Comparison of ENCODE assay signal across 1 cellular context in the genomic region with DNA sequence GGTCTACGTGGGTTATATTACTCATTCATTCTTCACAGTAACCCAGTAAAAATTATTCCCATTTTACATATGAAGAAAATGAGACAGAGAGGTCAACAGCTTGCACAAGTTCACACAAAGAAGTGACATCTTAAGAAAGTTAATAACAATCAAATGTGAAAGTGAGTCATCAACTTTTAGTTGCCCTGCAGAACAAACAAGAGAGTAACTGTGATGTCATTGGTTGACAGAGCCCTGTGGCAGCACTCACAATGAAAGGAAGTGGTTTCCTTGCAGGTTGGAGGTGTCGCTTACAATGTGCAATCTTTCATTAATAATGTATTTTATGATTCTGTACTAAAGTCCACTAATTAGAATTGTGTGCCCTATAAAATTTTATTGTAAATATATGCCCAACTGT.
TF ChIP-seq lines count a peak whose summit lies in the region.

No MANE protein-coding gene starts in this region.

TF ChIP-seq in SK-N-SH, 30 proteins besides CTCF, POLR2A, EP300 and RAD21 (continued from another document):
- TF ChIP-seq RCOR1 (IDR thresholded peaks at IDR 0.05; ENCODE audit: low read length) (no peak), RFX5 (IDR thresholded peaks at IDR 0.05; ENCODE audit: low read length) (no peak), PBX3 (IDR thresholded peaks at IDR 0.05) (no peak), TCF12 (IDR thresholded peaks at IDR 0.05) (no peak), ELF1 (IDR thresholded peaks at IDR 0.05) (no peak), NRF1 (IDR thresholded peaks at IDR 0.05; ENCODE audit: low read depth, low read length) (no peak), FOXJ3 (CRISPR knock-in tag; IDR thresholded peaks at IDR 0.05) (no peak), FOXM1 (IDR thresholded peaks at IDR 0.05; ENCODE audit: low read depth) (no peak)
